23 cellular contexts compared by ENCODE assay signal in genomic region chr3:67077656-67078055, GRCh38.
DNase-seq lines count a peak whose midpoint lies in the region; TF ChIP-seq lines count a peak whose summit lies in the region.
"Had no signal": no experiment of that assay in that cellular context is flagged by ENCODE, and none has a peak within 500 bp of the region (broad histone marks: within the 10 kb centered on the region; RNA-seq: fewer than 3 reads in every experiment).

No MANE protein-coding gene starts in this region.

- BruUV-seq in Calu3 (replicated peaks; lab: Mats Ljungman, UMichigan): no TSS peak

- peaks cover 11% of the 10 kb centered on the region for H3K4me1 ChIP-seq in adipocyte (ENCODE audit: control insufficient read depth, insufficient read depth, low read length)
- H3K4me1 ChIP-seq: sigmoid colon, SJSA1 had no signal

- H3K27ac Mint-ChIP-seq in Calu3 (ENCODE audit: unreplicated experiment): no peak overlapping the region
- H3K27ac Mint-ChIP-seq: endodermal cell, T-helper 17 cell, type B pancreatic cell had no signal

- CTCF ChIA-PET in Calu3 (lab: Charles Lee): no interaction called here

- H3K9me3 ChIP-seq in adipocyte (ENCODE audit: control insufficient read depth, low read length): no peaks in the 10 kb centered on the region
- H3K9me3 ChIP-seq: sigmoid colon, SJSA1 had no signal

- H3K9ac ChIP-seq in adipocyte (ENCODE audit: low read length): no peak overlapping the region
- H3K9ac ChIP-seq: BLaER1 treated with 17β-estradiol and CSF1 and Interleukin-3, amounts not matched to agents 10 nM and 100 nM had no signal

- peak; percentile 16 for DNase-seq in AG08396 (ENCODE audit: low spot score)
- peak; percentile 16 for DNase-seq in EH (ENCODE audit: low read depth)
- DNase-seq in adipocyte (ENCODE audit: low read depth): peak; percentile 62
- DNase-seq in fibroblast of the conjunctiva (ENCODE audit: low read depth): peak; percentile 20
- DNase-seq in RPMI8226: no peak
- no peak for DNase-seq in Calu3
- no peak for DNase-seq in HT-29 (ENCODE audit: low spot score)
- DNase-seq: activated CD8-positive, alpha-beta memory T cell treated with anti-CD3 and anti-CD28 coated beads for 24 hours; anterior cingulate cortex; endodermal cell; NCI-H1436 treated with DMSO at 0.1 percent for 48 hours; NCI-H2171 treated with DMSO at 0.1 percent for 48 hours; NCI-H748 treated with DMSO at 0.1 percent for 48 hours; PC-9; sigmoid colon; stimulated activated CD4-positive, alpha-beta T cell treated with anti-CD3 and anti-CD28 coated beads, Interleukin-1b, Interleukin-23, amount 100 ng/mL, for 48 hours; stimulated activated naive CD4-positive, alpha-beta T cell treated with Interleukin-2 at 50 U/mL for 16 hours; T-helper 17 cell; WERI-Rb-1 had no signal

- H3K36me3 ChIP-seq in adipocyte (ENCODE audit: control insufficient read depth, insufficient read depth, low read length, severe bottlenecking): no peaks in the 10 kb centered on the region
- H3K36me3 ChIP-seq: BLaER1 treated with 17β-estradiol and CSF1 and Interleukin-3, amounts not matched to agents 10 nM and 100 nM; sigmoid colon; SJSA1; WERI-Rb-1 had no signal

- no peaks in the 10 kb centered on the region for H3K27me3 Mint-ChIP-seq in Calu3 (ENCODE audit: unreplicated experiment)
- H3K27me3 Mint-ChIP-seq: T-helper 17 cell, type B pancreatic cell had no signal

- H3K4me3 ChIP-seq in adipocyte (ENCODE audit: low read length): no peak overlapping the region
- H3K4me3 ChIP-seq: BLaER1 treated with 17β-estradiol and CSF1 and Interleukin-3, amounts not matched to agents 10 nM and 100 nM; GM23338; PC-9; sigmoid colon; SJSA1 had no signal

- peaks cover 2% of the 10 kb centered on the region for H3K9me3 Mint-ChIP-seq in Calu3 (ENCODE audit: low read depth, unreplicated experiment)
- H3K9me3 Mint-ChIP-seq: GM23338, type B pancreatic cell had no signal

- TF ChIP-seq CTCF in Calu3 (IDR thresholded peaks at IDR 0.05; ENCODE audit: unreplicated experiment): no peak

- H3K4me1 Mint-ChIP-seq in Calu3 (ENCODE audit: low read depth, unreplicated experiment): no peaks in the 10 kb centered on the region
- H3K4me1 Mint-ChIP-seq: endodermal cell had no signal

- H3K4me3 Mint-ChIP-seq in Calu3 (ENCODE audit: low read depth, unreplicated experiment): no peak overlapping the region
- H3K4me3 Mint-ChIP-seq: endodermal cell, GM23338, T-helper 17 cell, type B pancreatic cell had no signal

- no peaks in the 10 kb centered on the region for H3K27me3 ChIP-seq in adipocyte (replicated peaks; ENCODE audit: control insufficient read depth, insufficient read depth, low read length)
- H3K27me3 ChIP-seq: BLaER1 treated with 17β-estradiol and CSF1 and Interleukin-3, amounts not matched to agents 10 nM and 100 nM; sigmoid colon; SJSA1 had no signal

- intact Hi-C loops in Calu3 (cut with micrococcal nuclease; ENCODE audit: unreplicated experiment): no loop called here

- H3K36me3 Mint-ChIP-seq in Calu3 (ENCODE audit: insufficient read depth, unreplicated experiment): no peaks in the 10 kb centered on the region
- H3K36me3 Mint-ChIP-seq: type B pancreatic cell had no signal

Comparison
In these comparisons a context has a peak if more than half of its experiments do, and no peak if none do; other contexts are left out.
1. DNase-seq: peak in AG08396 (single experiment), EH (single experiment), adipocyte (single experiment) and fibroblast of the conjunctiva (single experiment); none in RPMI8226 (single experiment), Calu3 (single experiment) and HT-29 (single experiment).